22 cellular contexts compared by ENCODE assay signal in the genomic region with DNA sequence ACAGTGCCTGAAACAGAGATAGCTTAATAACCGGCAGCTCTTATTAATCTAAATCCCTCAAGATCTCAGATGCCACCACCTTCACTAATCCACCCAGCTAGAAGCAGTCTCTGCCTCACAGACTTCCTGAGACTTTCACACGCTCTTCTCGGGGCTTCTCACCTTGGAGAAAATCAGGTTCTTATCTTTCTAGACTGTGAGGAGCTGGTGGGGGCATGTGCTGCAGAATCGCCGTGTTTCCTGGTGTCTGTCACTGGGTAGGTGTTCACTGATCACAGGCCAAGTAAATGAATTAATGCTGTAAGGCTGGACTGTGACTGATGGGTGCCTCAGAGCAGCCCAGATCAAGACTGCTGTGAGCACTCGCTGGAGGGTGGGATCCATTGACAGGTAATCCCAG.
"Had no signal": no experiment of that assay in that cellular context is flagged by ENCODE, and none has a peak within 500 bp of the region (broad histone marks: within the 10 kb centered on the region; RNA-seq: fewer than 3 reads in every experiment).

No MANE protein-coding gene starts in this region.

- H3K4me1 Mint-ChIP-seq: nephron progenitor cell had no signal

- H3K27me3 ChIP-seq: thyroid gland, vagina had no signal

- H3K9me3 Mint-ChIP-seq: nephron progenitor cell had no signal

- H3K27ac ChIP-seq: coronary artery, esophagus muscularis mucosa, foreskin keratinocyte, gastroesophageal sphincter, heart left ventricle, hepatocyte, left lung, psoas muscle, stomach, thyroid gland, vagina had no signal

- H3K27ac Mint-ChIP-seq: nephron progenitor cell had no signal

- H3K9me3 ChIP-seq: esophagus muscularis mucosa, gastroesophageal sphincter, heart left ventricle, left lung, psoas muscle, stomach, thyroid gland, vagina had no signal

- DNase-seq: central memory CD4-positive, alpha-beta T cell; foreskin keratinocyte; heart left ventricle; left cardiac atrium; nephron progenitor cell; nucleus accumbens; posterior cingulate gyrus; psoas muscle; right cardiac atrium; small intestine; stimulated activated CD4-positive, alpha-beta T cell treated with anti-CD3 and anti-CD28 coated beads, Interleukin-15, amount 100 ng/mL, for 24 hours; stimulated activated CD4-positive, alpha-beta T cell treated with anti-CD3 and anti-CD28 coated beads, Interleukin-2, amount 100 ng/mL, for 48 hours; stimulated activated naive CD4-positive, alpha-beta T cell; stomach; thyroid gland; trophoblast cell had no signal

- ATAC-seq: foreskin keratinocyte, gastroesophageal sphincter, heart left ventricle, left cardiac atrium, left lung, right cardiac atrium had no signal

- H3K4me3 ChIP-seq: coronary artery, esophagus muscularis mucosa, gastroesophageal sphincter, heart left ventricle, hepatocyte, left lung, psoas muscle, stomach, thyroid gland, vagina had no signal

- H3K4me3 Mint-ChIP-seq: nephron progenitor cell had no signal

- H3K36me3 ChIP-seq: esophagus muscularis mucosa, gastroesophageal sphincter, heart left ventricle, left lung, stomach, thyroid gland, vagina had no signal

- H3K4me1 ChIP-seq: foreskin keratinocyte, left lung, thyroid gland had no signal
